Comparison of ENCODE assay signal across 8 cellular contexts in genomic region chr2:152432206-152432653, GRCh38.
DNase-seq lines count a peak whose midpoint lies in the region; ATAC-seq and TF ChIP-seq lines count a peak whose summit lies in the region.

No MANE protein-coding gene starts in this region.

- intact Hi-C loops in heart left ventricle (cut with DNase I), result no loop called here
- intact Hi-C loops in OCI-LY7 (cut with micrococcal nuclease; ENCODE audit: unreplicated experiment), result no loop called here
- intact Hi-C loops in CD8-positive, alpha-beta T cell (cut with DNase I, micrococcal nuclease), result loop anchor here in 1 of 2 experiments (5.0 kb wide), 1 partner anchor 70 kb away; no protein-coding TSS in a partner anchor
- intact Hi-C loops in prostate gland (cut with DNase I), result no loop called here

- H3K4me1 Mint-ChIP-seq in WTC11, result peaks cover 84% of the 10 kb centered on the region
- H3K4me1 Mint-ChIP-seq in CD8-positive, alpha-beta T cell (ENCODE audit: low read depth), result no peaks in the 10 kb centered on the region

- TF ChIP-seq CTCF in WTC11 (IDR thresholded peaks at IDR 0.05) (no peak), heart left ventricle (IDR thresholded peaks at IDR 0.05) (no peak), OCI-LY7 (conservative IDR thresholded peaks at IDR 0.05; ENCODE audit: low read length) (no peak), prostate gland (IDR thresholded peaks at IDR 0.05) (no peak)
- TF ChIP-seq CTCF in CD8-positive, alpha-beta T cell (IDR thresholded peaks at IDR 0.05), result no peak

- H3K4me2 ChIP-seq in OCI-LY7 (ENCODE audit: low read length), result no peak overlapping the region

- no peaks in the 10 kb centered on the region for H3K79me2 ChIP-seq in OCI-LY7 (ENCODE audit: insufficient read depth, low read depth, low read length)

- POLR2A ChIA-PET in WTC11 (lab: Charles Lee) (no interaction called here), OCI-LY7 (lab: Charles Lee) (interaction anchor here (0.8 kb wide), 1 partner anchor 35 kb away, joined by 3 read pairs; no protein-coding TSS in a partner anchor)
- POLR2A ChIA-PET in CD8-positive, alpha-beta T cell (lab: Charles Lee), result interaction anchor here (0.6 kb wide), 1 partner anchor 474 kb away, joined by 3 read pairs; no protein-coding TSS in a partner anchor

- H3K27ac Mint-ChIP-seq in WTC11, result peak overlapping the region; percentile 61
- H3K27ac Mint-ChIP-seq in CD8-positive, alpha-beta T cell, result no peak overlapping the region

- no peak for ATAC-seq in WTC11
- peak; percentile 84 to 96 (median 92) for ATAC-seq in heart left ventricle
- no peak for ATAC-seq in HG02840 (IDR thresholded peaks at IDR 0.05; ENCODE audit: low FRiP score, unreplicated experiment)
- ATAC-seq in CD8-positive, alpha-beta T cell, result no peak

- DNase-seq in HT1080 (ENCODE audit: low read depth) (peak; percentile 92), WTC11 (ENCODE audit: low spot score) (no peak), heart left ventricle (peak in 4 of 5 donors; percentile 30 to 54 (median 38)), OCI-LY7 (ENCODE audit: low spot score) (no peak), prostate gland (ENCODE audit: low spot score) (no peak)
- no peak for DNase-seq in CD8-positive, alpha-beta T cell

- peaks cover 0 to 51% (median 17%) of the 10 kb centered on the region in 12 donors for H3K4me1 ChIP-seq in heart left ventricle
- H3K4me1 ChIP-seq in subcutaneous abdominal adipose tissue (ENCODE audit: control insufficient read depth in 5 of 5, insufficient read depth in 5 of 5, low read length in 5 of 5), result peaks cover 3 to 55% (median 41%) of the 10 kb centered on the region in 5 donors
- H3K4me1 ChIP-seq in OCI-LY7 (ENCODE audit: insufficient read depth, low read length, poor library complexity, severe bottlenecking), result no peaks in the 10 kb centered on the region
- H3K4me1 ChIP-seq in CD8-positive, alpha-beta T cell (ENCODE audit: insufficient read depth, low read length), result no peaks in the 10 kb centered on the region
- no peaks in the 10 kb centered on the region for H3K4me1 ChIP-seq in prostate gland (replicated peaks)

- H3K27ac ChIP-seq in heart left ventricle, result peak overlapping the region in 10 of 12 donors; percentile 5 to 82 (median 32)
- peak overlapping the region; percentile 79 for H3K27ac ChIP-seq in subcutaneous abdominal adipose tissue (ENCODE audit: low read depth, low read length)
- no peak overlapping the region for H3K27ac ChIP-seq in OCI-LY7 (ENCODE audit: low read depth, low read length, poor library complexity, severe bottlenecking)
- no peak overlapping the region for H3K27ac ChIP-seq in CD8-positive, alpha-beta T cell (ENCODE audit: low read depth, low read length)
- H3K27ac ChIP-seq in prostate gland, result no peak overlapping the region

- no peaks in the 10 kb centered on the region for H3K27me3 ChIP-seq in heart left ventricle
- no peaks in the 10 kb centered on the region for H3K27me3 ChIP-seq in subcutaneous abdominal adipose tissue (ENCODE audit: control insufficient read depth in 5 of 5, insufficient read depth in 4 of 5, low read length in 5 of 5)
- no peaks in the 10 kb centered on the region for H3K27me3 ChIP-seq in CD8-positive, alpha-beta T cell (ENCODE audit: insufficient read depth, low read length)
- H3K27me3 ChIP-seq in prostate gland (replicated peaks; ENCODE audit: insufficient read depth), result no peaks in the 10 kb centered on the region

- H3K4me3 ChIP-seq in heart left ventricle (no peak overlapping the region), subcutaneous abdominal adipose tissue (ENCODE audit: low read depth in 1 of 5, low read length in 5 of 5) (no peak overlapping the region), OCI-LY7 (ENCODE audit: low read depth, low read length, poor library complexity, severe bottlenecking) (no peak overlapping the region), prostate gland (no peak overlapping the region)
- H3K4me3 ChIP-seq in CD8-positive, alpha-beta T cell (ENCODE audit: low read depth, low read length), result no peak overlapping the region

- TF ChIP-seq POLR2A in heart left ventricle (IDR thresholded peaks at IDR 0.05), result no peak
- no peak for TF ChIP-seq POLR2A in prostate gland (IDR thresholded peaks at IDR 0.05)

- no peak overlapping the region for H3K4me3 Mint-ChIP-seq in WTC11
- H3K4me3 Mint-ChIP-seq in CD8-positive, alpha-beta T cell, result no peak overlapping the region

- H3K36me3 ChIP-seq in heart left ventricle, result no peaks in the 10 kb centered on the region
- H3K36me3 ChIP-seq in subcutaneous abdominal adipose tissue (ENCODE audit: control insufficient read depth in 5 of 5, insufficient read depth in 5 of 5, low read length in 5 of 5), result no peaks in the 10 kb centered on the region
- H3K36me3 ChIP-seq in OCI-LY7 (ENCODE audit: insufficient read depth, low read length), result no peaks in the 10 kb centered on the region
- H3K36me3 ChIP-seq in CD8-positive, alpha-beta T cell (ENCODE audit: insufficient read depth, low read length), result no peaks in the 10 kb centered on the region
- no peaks in the 10 kb centered on the region for H3K36me3 ChIP-seq in prostate gland

- H3K27me3 Mint-ChIP-seq in WTC11 (ENCODE audit: low read depth), result no peaks in the 10 kb centered on the region
- peaks cover 1% of the 10 kb centered on the region for H3K27me3 Mint-ChIP-seq in CD8-positive, alpha-beta T cell (ENCODE audit: low read depth)

- 12 to 29% (median 21%) methylated on average over 3 of the region's 3 CpGs for WGBS in heart left ventricle, 4 donors
- WGBS in prostate gland, result 50% methylated on average over 3 of the region's 3 CpGs

- BruUV-seq in OCI-LY7 (replicated peaks; lab: Mats Ljungman, UMichigan), result no TSS peak

- no peak overlapping the region for H2AFZ ChIP-seq in OCI-LY7 (ENCODE audit: low read length)

- no peaks in the 10 kb centered on the region for H3K36me3 Mint-ChIP-seq in WTC11
- no peaks in the 10 kb centered on the region for H3K36me3 Mint-ChIP-seq in CD8-positive, alpha-beta T cell

- no peaks in the 10 kb centered on the region for H4K20me1 ChIP-seq in OCI-LY7 (ENCODE audit: insufficient read depth, low read length)

- H3K9me3 ChIP-seq in heart left ventricle, result no peaks in the 10 kb centered on the region
- no peaks in the 10 kb centered on the region for H3K9me3 ChIP-seq in subcutaneous abdominal adipose tissue (ENCODE audit: control insufficient read depth in 5 of 5, low read length in 5 of 5)
- H3K9me3 ChIP-seq in OCI-LY7 (ENCODE audit: low read length), result no peaks in the 10 kb centered on the region
- no peaks in the 10 kb centered on the region for H3K9me3 ChIP-seq in CD8-positive, alpha-beta T cell (ENCODE audit: low read length)
- no peaks in the 10 kb centered on the region for H3K9me3 ChIP-seq in prostate gland

- CTCF ChIA-PET in WTC11 (lab: Charles Lee), result interaction anchor here (1.0 to 2.8 kb wide), 2 partner anchors 12 to 204 kb away, joined by 3 to 8 read pairs; no protein-coding TSS in a partner anchor
- CTCF ChIA-PET in OCI-LY7 (lab: Charles Lee; ENCODE audit: unreplicated experiment), result no interaction called here
- CTCF ChIA-PET in CD8-positive, alpha-beta T cell (lab: Charles Lee), result interaction anchor here (0.7 kb wide), 1 partner anchor 54 kb away, joined by 3 read pairs; no protein-coding TSS in a partner anchor

- H3K9me3 Mint-ChIP-seq in WTC11, result no peaks in the 10 kb centered on the region
- H3K9me3 Mint-ChIP-seq in CD8-positive, alpha-beta T cell, result no peaks in the 10 kb centered on the region

- H3K9ac ChIP-seq in subcutaneous abdominal adipose tissue (ENCODE audit: low read length in 5 of 5), result peak overlapping the region in 2 of 5 donors; percentile 56 to 57

- no peaks in the 10 kb centered on the region for H3K9me2 ChIP-seq in OCI-LY7 (ENCODE audit: insufficient read depth, low read length)

TF ChIP-seq in WTC11, 78 proteins besides CTCF, POLR2A, EP300 and RAD21 (continues in another document):
- TF ChIP-seq NR2C2 (CRISPR knock-in tag; IDR thresholded peaks at IDR 0.05), result no peak
- TF ChIP-seq SP1 (CRISPR knock-in tag; conservative IDR thresholded peaks at IDR 0.05), result no peak
- no peak for TF ChIP-seq NFYB (CRISPR knock-in tag; conservative IDR thresholded peaks at IDR 0.05; ENCODE audit: low read depth)
- no peak for TF ChIP-seq MAX (CRISPR knock-in tag; IDR thresholded peaks at IDR 0.05)
- TF ChIP-seq CREM (CRISPR knock-in tag; IDR thresholded peaks at IDR 0.05), result no peak
- no peak for TF ChIP-seq ETV6 (CRISPR knock-in tag; IDR thresholded peaks at IDR 0.05)
- no peak for TF ChIP-seq AR (CRISPR knock-in tag; IDR thresholded peaks at IDR 0.05)
- no peak for TF ChIP-seq TEAD4 (CRISPR knock-in tag; IDR thresholded peaks at IDR 0.05)

Comparison
In these comparisons a context has a peak if more than half of its experiments do, and no peak if none do; other contexts are left out.
1. DNase-seq: peak in HT1080 (single experiment) and heart left ventricle (4 of 5); none in WTC11 (single experiment), OCI-LY7 (single experiment), CD8-positive, alpha-beta T cell (0 of 7) and prostate gland (single experiment).
2. ATAC-seq: peak in heart left ventricle (4 of 4); none in WTC11 (single experiment), HG02840 (single experiment) and CD8-positive, alpha-beta T cell (single experiment).
3. H3K27ac ChIP-seq: peak in heart left ventricle (10 of 12) and subcutaneous abdominal adipose tissue (single experiment); none in OCI-LY7 (single experiment), CD8-positive, alpha-beta T cell (single experiment) and prostate gland (0 of 2).